ENCODE assay signal across 9 cellular contexts in the genomic region with DNA sequence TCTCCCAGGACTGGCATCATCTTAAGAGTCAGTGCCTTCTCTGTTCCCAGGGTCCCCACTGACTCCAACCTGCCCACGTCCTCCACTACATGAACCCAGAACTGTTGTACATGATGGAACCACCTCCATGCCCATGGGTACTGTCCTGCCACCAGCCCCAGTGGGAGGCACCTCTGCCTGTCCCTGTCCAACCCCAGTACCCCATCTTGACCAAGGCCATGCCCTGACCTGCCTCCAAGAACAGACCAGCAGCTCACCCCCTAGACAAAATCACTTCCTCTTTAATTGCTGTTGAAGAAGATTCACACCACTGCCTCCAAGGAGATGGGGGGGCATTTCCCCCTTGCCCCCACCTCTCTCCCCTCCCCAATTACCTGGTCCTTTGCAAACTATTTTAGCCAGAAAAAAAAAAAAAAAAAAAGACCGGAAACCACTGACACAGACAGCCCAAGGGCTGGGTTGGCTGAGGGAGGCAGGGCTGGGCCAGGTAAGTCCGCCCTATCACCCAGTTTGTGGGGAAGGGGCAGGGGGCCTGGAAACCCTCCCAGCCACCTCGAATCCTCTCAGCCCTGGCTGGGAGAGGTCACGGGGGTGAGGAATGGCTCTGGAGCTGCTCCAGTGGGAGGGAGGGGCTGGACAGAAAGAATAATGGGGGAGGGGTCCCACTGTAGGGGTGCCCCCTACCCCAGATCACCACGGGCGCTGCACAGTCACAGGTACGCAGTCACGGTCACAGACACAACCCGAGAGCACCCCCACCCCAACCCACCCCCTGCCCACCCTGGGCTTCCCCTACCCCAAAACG. TPM values are rescaled to one million over a fixed set of nuclear protein-coding genes. Genes with fewer than 3 reads are reported as not detected.
A peak's percentile ranks its signal among the peaks of the same experiment; 100 is the strongest.
DNase-seq lines count a peak whose midpoint lies in the region; ATAC-seq and TF ChIP-seq lines count a peak whose summit lies in the region.
"Had no signal": no experiment of that assay in that cellular context is flagged by ENCODE, and none has a peak within 500 bp of the region (broad histone marks: within the 10 kb centered on the region; RNA-seq: fewer than 3 reads in every experiment).

No MANE protein-coding gene starts in this region.

- H3K79me1 ChIP-seq in neuronal stem cell (ENCODE audit: low read depth, low read length), result no peaks in the 10 kb centered on the region

- no peak overlapping the region for H2BK5ac ChIP-seq in neuronal stem cell (ENCODE audit: low read length)

- H3K23ac ChIP-seq in neuronal stem cell (ENCODE audit: low read depth, low read length, poor library complexity), result peak overlapping the region; percentile 26

- DNase-seq in activated CD4-positive, alpha-beta T cell treated with anti-CD3 and anti-CD28 coated beads, Interleukin-2, amount 10 ng/mL, durations not matched to agents 7 days and 5 days, result peak; percentile 4
- DNase-seq in activated CD4-positive, alpha-beta T cell treated with anti-CD3 and anti-CD28 coated beads, Interleukin-2, amount 50 U/mL, for 4 hours, result no peak
- DNase-seq in GM13977 (ENCODE audit: low spot score), result peak; percentile 14
- DNase-seq in activated T-helper 1 cell treated with anti-CD3 and anti-CD28 coated beads, Interleukin-12 subunit alpha, Interleukin-12 subunit beta, Interleukin-2, Interleukin-4 antibody, amounts not matched to agents 30 ng/mL and 10 ng/mL and 1 ng/mL, durations not matched to agents 14 hours and 24 hours and 36 hours (ENCODE audit: low spot score), result no peak
- no peak for DNase-seq in neuronal stem cell (ENCODE audit: low spot score)
- no peak for DNase-seq in SIG-M5 treated with dmso at 0.1 percent for 504 hours (lab: John Stamatoyannopoulos, UW; ENCODE audit: unreplicated experiment)
- DNase-seq: RPMI8226 had no signal

- in situ Hi-C loops in GM13977 (cut with MboI; ENCODE audit: low pct_unique_long_range_greater_than_20kb, low sequenced_read_pairs, unreplicated experiment), result no loop called here

- intact Hi-C loops in activated T-helper 1 cell treated with anti-CD3 and anti-CD28 coated beads, Interleukin-12 subunit alpha, Interleukin-12 subunit beta, Interleukin-2, Interleukin-4 antibody, amounts not matched to agents 30 ng/mL and 10 ng/mL and 1 ng/mL, durations not matched to agents 14 hours and 24 hours and 36 hours (cut with micrococcal nuclease), result no loop called here

- peaks cover 0 to 7% of the 10 kb centered on the region in 2 donors for H3K4me1 ChIP-seq in neuronal stem cell (ENCODE audit: control insufficient read depth in 2 of 2, insufficient read depth in 1 of 2, low read depth in 1 of 2, low read length in 2 of 2)

- H2AK5ac ChIP-seq in neuronal stem cell (ENCODE audit: low read depth, low read length), result no peak overlapping the region

- no peak overlapping the region for H3K4ac ChIP-seq in neuronal stem cell (ENCODE audit: low read length)

- no peak overlapping the region for H4K91ac ChIP-seq in neuronal stem cell (ENCODE audit: low read depth, low read length, poor library complexity)

- peaks cover 6% of the 10 kb centered on the region for H3K4me1 Mint-ChIP-seq in activated CD4-positive, alpha-beta T cell treated with anti-CD3 and anti-CD28 coated beads, Interleukin-2, amount 10 ng/mL, durations not matched to agents 7 days and 5 days
- H3K4me1 Mint-ChIP-seq in activated T-helper 1 cell treated with anti-CD3 and anti-CD28 coated beads, Interleukin-12 subunit alpha, Interleukin-12 subunit beta, Interleukin-2, Interleukin-4 antibody, amounts not matched to agents 30 ng/mL and 10 ng/mL and 1 ng/mL, durations not matched to agents 14 hours and 24 hours and 36 hours (ENCODE audit: low read depth), result no peaks in the 10 kb centered on the region

- no peak overlapping the region for H3K27ac ChIP-seq in neuronal stem cell (replicated peaks; ENCODE audit: low read length)

- H3K27me3 Mint-ChIP-seq in activated CD4-positive, alpha-beta T cell treated with anti-CD3 and anti-CD28 coated beads, Interleukin-2, amount 10 ng/mL, durations not matched to agents 7 days and 5 days, result no peaks in the 10 kb centered on the region
- H3K27me3 Mint-ChIP-seq in activated T-helper 1 cell treated with anti-CD3 and anti-CD28 coated beads, Interleukin-12 subunit alpha, Interleukin-12 subunit beta, Interleukin-2, Interleukin-4 antibody, amounts not matched to agents 30 ng/mL and 10 ng/mL and 1 ng/mL, durations not matched to agents 14 hours and 24 hours and 36 hours (ENCODE audit: insufficient read depth), result no peaks in the 10 kb centered on the region

- H4K8ac ChIP-seq in neuronal stem cell (ENCODE audit: low read depth, low read length), result no peak overlapping the region

- peaks cover 5 to 50% of the 10 kb centered on the region in 2 donors for H3K36me3 ChIP-seq in neuronal stem cell (replicated peaks in 1 of 2; ENCODE audit: control insufficient read depth in 2 of 2, insufficient read depth in 2 of 2, low read length in 2 of 2)

- H3K4me2 ChIP-seq in neuronal stem cell (ENCODE audit: insufficient read depth, low read length, poor library complexity, severe bottlenecking), result no peak overlapping the region

- no peak overlapping the region for H2BK12ac ChIP-seq in neuronal stem cell (ENCODE audit: low read length)

- H3K9ac ChIP-seq in neuronal stem cell (ENCODE audit: low read depth, low read length, poor library complexity), result no peak overlapping the region

- H3K14ac ChIP-seq in neuronal stem cell (ENCODE audit: low read length), result no peak overlapping the region

- no peak overlapping the region for H2AFZ ChIP-seq in neuronal stem cell (ENCODE audit: low read length)

- no peak overlapping the region for H3K4me3 ChIP-seq in neuronal stem cell (ENCODE audit: low read length in 2 of 2)

- POLR2A ChIA-PET in activated CD4-positive, alpha-beta T cell treated with anti-CD3 and anti-CD28 coated beads, Interleukin-2, amount 10 ng/mL, durations not matched to agents 7 days and 5 days (lab: Charles Lee), result no interaction called here

- H3K9me3 Mint-ChIP-seq in activated CD4-positive, alpha-beta T cell treated with anti-CD3 and anti-CD28 coated beads, Interleukin-2, amount 10 ng/mL, durations not matched to agents 7 days and 5 days, result no peaks in the 10 kb centered on the region
- no peaks in the 10 kb centered on the region for H3K9me3 Mint-ChIP-seq in activated T-helper 1 cell treated with anti-CD3 and anti-CD28 coated beads, Interleukin-12 subunit alpha, Interleukin-12 subunit beta, Interleukin-2, Interleukin-4 antibody, amounts not matched to agents 30 ng/mL and 10 ng/mL and 1 ng/mL, durations not matched to agents 14 hours and 24 hours and 36 hours

- no peak for TF ChIP-seq CTCF in GM13977 (IDR thresholded peaks at IDR 0.05; ENCODE audit: extremely low read depth, insufficient read depth, missing control alignments)

- peaks cover 0 to 3% of the 10 kb centered on the region in 2 donors for H3K9me3 ChIP-seq in neuronal stem cell (replicated peaks in 1 of 2; ENCODE audit: control insufficient read depth in 2 of 2, insufficient read depth in 1 of 2, low read depth in 1 of 2, low read length in 2 of 2)

- H2BK15ac ChIP-seq in neuronal stem cell (ENCODE audit: low read length), result no peak overlapping the region

- no peak for ATAC-seq in HG02623 (IDR thresholded peaks at IDR 0.05; ENCODE audit: unreplicated experiment)
- ATAC-seq in HG02610 (IDR thresholded peaks at IDR 0.05; ENCODE audit: unreplicated experiment), result no peak

- WGBS in neuronal stem cell (ENCODE audit: extremely low coverage in 2 of 2, insufficient read length in 2 of 2, insufficient replicate concordance in 1 of 2), 2 donors, result no CpG with 5 or more reads among the region's 11 CpGs

- H3K4me3 Mint-ChIP-seq in activated CD4-positive, alpha-beta T cell treated with anti-CD3 and anti-CD28 coated beads, Interleukin-2, amount 10 ng/mL, durations not matched to agents 7 days and 5 days, result no peak overlapping the region
- no peak overlapping the region for H3K4me3 Mint-ChIP-seq in activated T-helper 1 cell treated with anti-CD3 and anti-CD28 coated beads, Interleukin-12 subunit alpha, Interleukin-12 subunit beta, Interleukin-2, Interleukin-4 antibody, amounts not matched to agents 30 ng/mL and 10 ng/mL and 1 ng/mL, durations not matched to agents 14 hours and 24 hours and 36 hours

- peaks cover 51% of the 10 kb centered on the region for H3K36me3 Mint-ChIP-seq in activated CD4-positive, alpha-beta T cell treated with anti-CD3 and anti-CD28 coated beads, Interleukin-2, amount 10 ng/mL, durations not matched to agents 7 days and 5 days (ENCODE audit: low read depth)
- peaks cover 27% of the 10 kb centered on the region for H3K36me3 Mint-ChIP-seq in activated T-helper 1 cell treated with anti-CD3 and anti-CD28 coated beads, Interleukin-12 subunit alpha, Interleukin-12 subunit beta, Interleukin-2, Interleukin-4 antibody, amounts not matched to agents 30 ng/mL and 10 ng/mL and 1 ng/mL, durations not matched to agents 14 hours and 24 hours and 36 hours (ENCODE audit: low read depth)

- H3K27me3 ChIP-seq in neuronal stem cell (ENCODE audit: control insufficient read depth in 3 of 3, insufficient read depth in 3 of 3, low read depth in 1 of 3, low read length in 3 of 3), result peaks cover 0 to 57% (median 18%) of the 10 kb centered on the region in 3 experiments

- no peak overlapping the region for H3K18ac ChIP-seq in neuronal stem cell (ENCODE audit: low read length)

- no peak overlapping the region for H3K27ac Mint-ChIP-seq in activated CD4-positive, alpha-beta T cell treated with anti-CD3 and anti-CD28 coated beads, Interleukin-2, amount 10 ng/mL, durations not matched to agents 7 days and 5 days
- H3K27ac Mint-ChIP-seq in activated T-helper 1 cell treated with anti-CD3 and anti-CD28 coated beads, Interleukin-12 subunit alpha, Interleukin-12 subunit beta, Interleukin-2, Interleukin-4 antibody, amounts not matched to agents 30 ng/mL and 10 ng/mL and 1 ng/mL, durations not matched to agents 14 hours and 24 hours and 36 hours, result peak overlapping the region; percentile 3

- H2BK120ac ChIP-seq in neuronal stem cell (ENCODE audit: low read depth, low read length), result no peak overlapping the region

- CTCF ChIA-PET in activated CD4-positive, alpha-beta T cell treated with anti-CD3 and anti-CD28 coated beads, Interleukin-2, amount 10 ng/mL, durations not matched to agents 7 days and 5 days (lab: Charles Lee), result interaction anchor here (1.2 kb wide), 1 partner anchor 55 kb away, joined by 3 read pairs; no protein-coding TSS in a partner anchor

RNA-seq across cellular contexts. Expression of a gene that starts 13.4 kb away (rescaled TPM):
- total RNA-seq in activated CD4-positive, alpha-beta T cell treated with anti-CD3 and anti-CD28 coated beads, Interleukin-2, amount 10 ng/mL, durations not matched to agents 7 days and 5 days, result 10 to 100 TPM; 72.6 to 73.3 TPM
- total RNA-seq in activated T-helper 1 cell treated with anti-CD3 and anti-CD28 coated beads, Interleukin-12 subunit alpha, Interleukin-12 subunit beta, Interleukin-2, Interleukin-4 antibody, amounts not matched to agents 30 ng/mL and 10 ng/mL and 1 ng/mL, durations not matched to agents 14 hours and 24 hours and 36 hours, result 31.5 and 33.4 TPM in 2 replicates
- 4.2 TPM for polyA plus RNA-seq in neuronal stem cell (2013, experiment 1 of 2)
- 4.0 TPM for polyA plus RNA-seq in neuronal stem cell (2013, experiment 2 of 2)

RNA-seq across cellular contexts. Expression of a gene that starts 19.7 kb away (rescaled TPM):
- total RNA-seq in activated CD4-positive, alpha-beta T cell treated with anti-CD3 and anti-CD28 coated beads, Interleukin-2, amount 10 ng/mL, durations not matched to agents 7 days and 5 days, result 10 to 100 TPM; 18.6 to 22.3 TPM
- total RNA-seq in activated T-helper 1 cell treated with anti-CD3 and anti-CD28 coated beads, Interleukin-12 subunit alpha, Interleukin-12 subunit beta, Interleukin-2, Interleukin-4 antibody, amounts not matched to agents 30 ng/mL and 10 ng/mL and 1 ng/mL, durations not matched to agents 14 hours and 24 hours and 36 hours, result 24.0 and 24.5 TPM in 2 replicates
- 24.9 TPM for polyA plus RNA-seq in neuronal stem cell (2013, experiment 1 of 2)
- polyA plus RNA-seq in neuronal stem cell (2013, experiment 2 of 2), result 25.4 TPM

RNA-seq across cellular contexts. Expression of a gene that starts 27.0 kb away (rescaled TPM):
- 100 to 1,000 TPM in 1 of 2 experiments, 10 to 100 TPM in 1; 84.4 to 104 TPM for total RNA-seq in activated CD4-positive, alpha-beta T cell treated with anti-CD3 and anti-CD28 coated beads, Interleukin-2, amount 10 ng/mL, durations not matched to agents 7 days and 5 days
- total RNA-seq in activated T-helper 1 cell treated with anti-CD3 and anti-CD28 coated beads, Interleukin-12 subunit alpha, Interleukin-12 subunit beta, Interleukin-2, Interleukin-4 antibody, amounts not matched to agents 30 ng/mL and 10 ng/mL and 1 ng/mL, durations not matched to agents 14 hours and 24 hours and 36 hours, result 218 and 227 TPM in 2 replicates
- 157 TPM for polyA plus RNA-seq in neuronal stem cell (2013, experiment 1 of 2)
- 144 TPM for polyA plus RNA-seq in neuronal stem cell (2013, experiment 2 of 2)

RNA-seq across cellular contexts. Expression of a gene that starts 29.8 kb away (rescaled TPM):
- total RNA-seq in activated CD4-positive, alpha-beta T cell treated with anti-CD3 and anti-CD28 coated beads, Interleukin-2, amount 10 ng/mL, durations not matched to agents 7 days and 5 days, result 10 to 100 TPM; 23.7 to 27.2 TPM
- 21.2 and 21.8 TPM in 2 replicates for total RNA-seq in activated T-helper 1 cell treated with anti-CD3 and anti-CD28 coated beads, Interleukin-12 subunit alpha, Interleukin-12 subunit beta, Interleukin-2, Interleukin-4 antibody, amounts not matched to agents 30 ng/mL and 10 ng/mL and 1 ng/mL, durations not matched to agents 14 hours and 24 hours and 36 hours
- polyA plus RNA-seq in neuronal stem cell (2013, experiment 1 of 2), result 14.0 TPM
- polyA plus RNA-seq in neuronal stem cell (2013, experiment 2 of 2), result 14.6 TPM

RNA-seq across cellular contexts. Expression of a gene that starts 31.2 kb away (rescaled TPM):
- 100 to 1,000 TPM; 138 to 142 TPM for total RNA-seq in activated CD4-positive, alpha-beta T cell treated with anti-CD3 and anti-CD28 coated beads, Interleukin-2, amount 10 ng/mL, durations not matched to agents 7 days and 5 days
- total RNA-seq in activated T-helper 1 cell treated with anti-CD3 and anti-CD28 coated beads, Interleukin-12 subunit alpha, Interleukin-12 subunit beta, Interleukin-2, Interleukin-4 antibody, amounts not matched to agents 30 ng/mL and 10 ng/mL and 1 ng/mL, durations not matched to agents 14 hours and 24 hours and 36 hours, result 99.6 and 100.0 TPM in 2 replicates
- 46.7 TPM for polyA plus RNA-seq in neuronal stem cell (2013, experiment 1 of 2)
- 45.7 TPM for polyA plus RNA-seq in neuronal stem cell (2013, experiment 2 of 2)

Comparison
In these comparisons a context has a peak if more than half of its experiments do, and no peak if none do; other contexts are left out.
1. DNase-seq: peak in activated CD4-positive, alpha-beta T cell treated with anti-CD3 and anti-CD28 coated beads, Interleukin-2, amount 10 ng/mL, durations not matched to agents 7 days and 5 days (single experiment) and GM13977 (single experiment); none in activated CD4-positive, alpha-beta T cell treated with anti-CD3 and anti-CD28 coated beads, Interleukin-2, amount 50 U/mL, for 4 hours (0 of 2), activated T-helper 1 cell treated with anti-CD3 and anti-CD28 coated beads, Interleukin-12 subunit alpha, Interleukin-12 subunit beta, Interleukin-2, Interleukin-4 antibody, amounts not matched to agents 30 ng/mL and 10 ng/mL and 1 ng/mL, durations not matched to agents 14 hours and 24 hours and 36 hours (single experiment), neuronal stem cell (single experiment) and SIG-M5 treated with dmso at 0.1 percent for 504 hours (single experiment).